ENCODE assay signal across 19 cellular contexts in genomic region chr5:40396312-40396711, GRCh38.
DNase-seq lines count a peak whose midpoint lies in the region; ATAC-seq, FAIRE-seq and TF ChIP-seq lines count a peak whose summit lies in the region.
"Had no signal": no experiment of that assay in that cellular context is flagged by ENCODE, and none has a peak within 500 bp of the region (broad histone marks: within the 10 kb centered on the region; RNA-seq: fewer than 3 reads in every experiment).

No MANE protein-coding gene starts in this region.

- CTCF ChIA-PET in activated CD8-positive, alpha-beta T cell treated with anti-CD3 and anti-CD28 coated beads, Interleukin-2, amount 10 ng/mL, durations not matched to agents 7 days and 5 days (lab: Charles Lee), result no interaction called here
- CTCF ChIA-PET in activated CD8-positive, alpha-beta T cell treated with anti-CD3 and anti-CD28 coated beads for 36 hours (lab: Charles Lee), result no interaction called here

- H3K4me1 Mint-ChIP-seq in activated CD8-positive, alpha-beta T cell treated with anti-CD3 and anti-CD28 coated beads, Interleukin-2, amount 10 ng/mL, durations not matched to agents 7 days and 5 days (ENCODE audit: low read depth), result peaks cover 17% of the 10 kb centered on the region
- H3K4me1 Mint-ChIP-seq in activated CD8-positive, alpha-beta T cell treated with anti-CD3 and anti-CD28 coated beads for 36 hours (ENCODE audit: low read depth), result peaks cover 34% of the 10 kb centered on the region

- POLR2A ChIA-PET in activated CD8-positive, alpha-beta T cell treated with anti-CD3 and anti-CD28 coated beads, Interleukin-2, amount 10 ng/mL, durations not matched to agents 7 days and 5 days (lab: Charles Lee), result no interaction called here
- POLR2A ChIA-PET in activated CD8-positive, alpha-beta T cell treated with anti-CD3 and anti-CD28 coated beads for 36 hours (lab: Charles Lee), result interaction anchor here (0.7 kb wide), 1 partner anchor 283 kb away, joined by 3 read pairs; the partner anchor contains the start of gene PTGER4

- no peak for DNase-seq in activated CD8-positive, alpha-beta T cell treated with anti-CD3 and anti-CD28 coated beads, Interleukin-2, amount 10 ng/mL, durations not matched to agents 7 days and 5 days
- DNase-seq in activated CD8-positive, alpha-beta T cell treated with anti-CD3 and anti-CD28 coated beads for 36 hours, result no peak
- DNase-seq in LNCaP clone FGC (ENCODE audit: low read depth) (peak; percentile 57), RCC 7860 (ENCODE audit: low spot score) (no peak), germinal center (ENCODE audit: low spot score) (no peak)
- DNase-seq: C1 segment of cervical spinal cord; CD8-positive, alpha-beta T cell; COR-L47; DMS153; GF-D8; GM23248 had no signal

- H3K27ac Mint-ChIP-seq in activated CD8-positive, alpha-beta T cell treated with anti-CD3 and anti-CD28 coated beads, Interleukin-2, amount 10 ng/mL, durations not matched to agents 7 days and 5 days, result no peak overlapping the region
- no peak overlapping the region for H3K27ac Mint-ChIP-seq in activated CD8-positive, alpha-beta T cell treated with anti-CD3 and anti-CD28 coated beads for 36 hours
- H3K27ac Mint-ChIP-seq: B cell; CD8-positive, alpha-beta T cell had no signal

- FAIRE-seq in RCC 7860 (lab: Jason Lieb, UNC), result no peak
- FAIRE-seq: A204.1, D721Med, GM18507, K562 had no signal

- TF ChIP-seq CTCF in activated CD8-positive, alpha-beta T cell treated with anti-CD3 and anti-CD28 coated beads for 36 hours (IDR thresholded peaks at IDR 0.05), result no peak
- no peak for TF ChIP-seq CTCF in LNCaP clone FGC (IDR thresholded peaks at IDR 0.05; ENCODE audit: control insufficient read depth, extremely low read depth, insufficient read depth)

- no peaks in the 10 kb centered on the region for H3K27me3 Mint-ChIP-seq in activated CD8-positive, alpha-beta T cell treated with anti-CD3 and anti-CD28 coated beads, Interleukin-2, amount 10 ng/mL, durations not matched to agents 7 days and 5 days (ENCODE audit: low read depth)
- no peaks in the 10 kb centered on the region for H3K27me3 Mint-ChIP-seq in activated CD8-positive, alpha-beta T cell treated with anti-CD3 and anti-CD28 coated beads for 36 hours
- H3K27me3 Mint-ChIP-seq: B cell had no signal

- intact Hi-C loops in activated CD8-positive, alpha-beta T cell treated with anti-CD3 and anti-CD28 coated beads for 36 hours (cut with micrococcal nuclease), result no loop called here

- peaks cover 5% of the 10 kb centered on the region for H3K9me3 Mint-ChIP-seq in activated CD8-positive, alpha-beta T cell treated with anti-CD3 and anti-CD28 coated beads, Interleukin-2, amount 10 ng/mL, durations not matched to agents 7 days and 5 days (ENCODE audit: insufficient read depth)
- H3K9me3 Mint-ChIP-seq in activated CD8-positive, alpha-beta T cell treated with anti-CD3 and anti-CD28 coated beads for 36 hours, result peaks cover 5% of the 10 kb centered on the region
- H3K9me3 Mint-ChIP-seq: CD8-positive, alpha-beta T cell had no signal

- H3K4me3 ChIP-seq in LNCaP clone FGC (ENCODE audit: low read depth, low read length), result no peak overlapping the region
- H3K4me3 ChIP-seq: GM23248, K562 had no signal

- ATAC-seq in activated CD8-positive, alpha-beta T cell treated with anti-CD3 and anti-CD28 coated beads, Interleukin-2, amount 10 ng/mL, durations not matched to agents 7 days and 5 days, result peak; percentile 34
- no peak for ATAC-seq in activated CD8-positive, alpha-beta T cell treated with anti-CD3 and anti-CD28 coated beads for 36 hours
- peak; percentile 63 for ATAC-seq in HG02938 (IDR thresholded peaks at IDR 0.05; ENCODE audit: unreplicated experiment)
- ATAC-seq in GM21786 (IDR thresholded peaks at IDR 0.05; ENCODE audit: unreplicated experiment), result no peak
- ATAC-seq: CD8-positive, alpha-beta T cell; HCT116; K562 had no signal

- peaks cover 1% of the 10 kb centered on the region for H3K36me3 Mint-ChIP-seq in activated CD8-positive, alpha-beta T cell treated with anti-CD3 and anti-CD28 coated beads, Interleukin-2, amount 10 ng/mL, durations not matched to agents 7 days and 5 days (ENCODE audit: low read depth)
- no peaks in the 10 kb centered on the region for H3K36me3 Mint-ChIP-seq in activated CD8-positive, alpha-beta T cell treated with anti-CD3 and anti-CD28 coated beads for 36 hours (ENCODE audit: low read depth)
- H3K36me3 Mint-ChIP-seq: CD8-positive, alpha-beta T cell had no signal

- H3K4me3 Mint-ChIP-seq in activated CD8-positive, alpha-beta T cell treated with anti-CD3 and anti-CD28 coated beads, Interleukin-2, amount 10 ng/mL, durations not matched to agents 7 days and 5 days, result no peak overlapping the region
- no peak overlapping the region for H3K4me3 Mint-ChIP-seq in activated CD8-positive, alpha-beta T cell treated with anti-CD3 and anti-CD28 coated beads for 36 hours
- H3K4me3 Mint-ChIP-seq: B cell; CD8-positive, alpha-beta T cell had no signal

Comparison
In these comparisons a context has a peak if more than half of its experiments do, and no peak if none do; other contexts are left out.
1. ATAC-seq: peak in activated CD8-positive, alpha-beta T cell treated with anti-CD3 and anti-CD28 coated beads, Interleukin-2, amount 10 ng/mL, durations not matched to agents 7 days and 5 days (single experiment) and HG02938 (single experiment); none in activated CD8-positive, alpha-beta T cell treated with anti-CD3 and anti-CD28 coated beads for 36 hours (single experiment) and GM21786 (single experiment).